Comparison of ENCODE assay signal across 19 cellular contexts in the genomic region with DNA sequence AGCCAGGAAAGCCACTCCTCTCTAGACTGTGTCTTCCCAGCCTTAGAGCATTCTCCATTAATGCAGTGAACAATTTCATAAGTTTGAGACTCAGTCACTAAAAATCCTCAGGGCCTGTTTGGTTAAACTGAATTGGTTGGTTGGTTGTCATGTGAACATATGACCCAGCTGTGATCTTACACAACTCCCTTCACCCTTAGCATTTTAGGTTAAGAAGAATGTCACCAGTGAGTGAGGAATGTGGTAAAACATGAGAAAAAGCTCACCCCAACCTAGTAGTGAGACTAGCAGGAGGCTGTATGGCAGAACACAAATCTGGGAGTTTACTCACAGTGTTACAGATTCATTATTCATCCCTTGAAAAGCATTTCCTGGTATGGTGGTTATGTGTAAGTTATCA. TPM values are rescaled to one million over a fixed set of nuclear protein-coding genes. Genes with fewer than 3 reads are reported as not detected.
DNase-seq lines count a peak whose midpoint lies in the region; ATAC-seq, FAIRE-seq and TF ChIP-seq lines count a peak whose summit lies in the region.
"Had no signal": no experiment of that assay in that cellular context is flagged by ENCODE, and none has a peak within 500 bp of the region (broad histone marks: within the 10 kb centered on the region; RNA-seq: fewer than 3 reads in every experiment).

No MANE protein-coding gene starts in this region.

- no peak overlapping the region for H3K4me3 ChIP-seq in astrocyte (ENCODE audit: insufficient read depth, low read depth, low read length)
- no peak overlapping the region for H3K4me3 ChIP-seq in fibroblast of villous mesenchyme (ENCODE audit: low read depth, low read length)
- H3K4me3 ChIP-seq: transverse colon had no signal

- no peaks in the 10 kb centered on the region for H4K20me1 ChIP-seq in astrocyte (ENCODE audit: insufficient read depth, low read length)

- DNase-seq in H4 (ENCODE audit: low spot score) (peak; percentile 11), astrocyte (ENCODE audit: low read depth) (peak; percentile 94), fibroblast of villous mesenchyme (ENCODE audit: low read depth) (peak; percentile 81), urothelium cell line (ENCODE audit: low spot score) (no peak), GM10266 (ENCODE audit: extremely low spot score) (no peak), WTC11 (ENCODE audit: low spot score) (no peak), COR-L47 (lab: John Stamatoyannopoulos, UW) (no peak)
- DNase-seq in stimulated activated effector memory CD8-positive, alpha-beta T cell treated with anti-CD3 and anti-CD28 coated beads, Interleukin-12 subunit alpha, Interleukin-12 subunit beta, amount 100 ng/mL, for 72 hours (ENCODE audit: low spot score in 2 of 2), result no peak
- DNase-seq: activated CD4-positive, alpha-beta T cell treated with anti-CD3 and anti-CD28 coated beads, Interleukin-2, amount 50 U/mL, for 48 hours; CD8-positive, alpha-beta memory T cell; GDM1; GOT3; naive thymus-derived CD8-positive, alpha-beta T cell; NCI-H1417; SK-N-SH; transverse colon had no signal

- ATAC-seq in stimulated activated effector memory CD8-positive, alpha-beta T cell treated with anti-CD3 and anti-CD28 coated beads, Interleukin-12 subunit alpha, Interleukin-12 subunit beta, amount 100 ng/mL, for 72 hours, result peak; percentile 42
- no peak for ATAC-seq in WTC11
- ATAC-seq: naive thymus-derived CD8-positive, alpha-beta T cell had no signal

- H3K4me1 Mint-ChIP-seq in astrocyte (ENCODE audit: low read depth, unreplicated experiment) (peaks cover 31% of the 10 kb centered on the region), WTC11 (peaks cover 10% of the 10 kb centered on the region)
- H3K4me1 Mint-ChIP-seq in stimulated activated effector memory CD8-positive, alpha-beta T cell treated with anti-CD3 and anti-CD28 coated beads, Interleukin-12 subunit alpha, Interleukin-12 subunit beta, amount 100 ng/mL, for 72 hours, result no peaks in the 10 kb centered on the region
- H3K4me1 Mint-ChIP-seq: CD8-positive, alpha-beta memory T cell; naive thymus-derived CD8-positive, alpha-beta T cell had no signal

- H3K79me2 ChIP-seq in astrocyte (ENCODE audit: insufficient read depth, low read length), result no peaks in the 10 kb centered on the region

- H3K9me3 ChIP-seq in astrocyte (ENCODE audit: insufficient read depth, low read depth, low read length), result no peaks in the 10 kb centered on the region
- H3K9me3 ChIP-seq: SK-N-SH, transverse colon had no signal

- H3K4me1 ChIP-seq in astrocyte (ENCODE audit: insufficient read depth, low read length), result peaks cover 20% of the 10 kb centered on the region
- H3K4me1 ChIP-seq: transverse colon had no signal

- POLR2A ChIA-PET in WTC11 (lab: Charles Lee), result no interaction called here

- no peak overlapping the region for H3K4me3 Mint-ChIP-seq in astrocyte (ENCODE audit: unreplicated experiment)
- H3K4me3 Mint-ChIP-seq in stimulated activated effector memory CD8-positive, alpha-beta T cell treated with anti-CD3 and anti-CD28 coated beads, Interleukin-12 subunit alpha, Interleukin-12 subunit beta, amount 100 ng/mL, for 72 hours, result no peak overlapping the region
- no peak overlapping the region for H3K4me3 Mint-ChIP-seq in WTC11
- H3K4me3 Mint-ChIP-seq: activated T-helper 1 cell treated with anti-CD3 and anti-CD28 coated beads, Interleukin-12 subunit alpha, Interleukin-12 subunit beta, Interleukin-2, Interleukin-4 antibody, amounts not matched to agents 30 ng/mL and 10 ng/mL and 1 ng/mL, durations not matched to agents 14 hours and 24 hours and 36 hours; brain; CD8-positive, alpha-beta memory T cell; naive thymus-derived CD8-positive, alpha-beta T cell had no signal

- H2AFZ ChIP-seq in astrocyte (ENCODE audit: low read depth, low read length), result no peak overlapping the region

- peak overlapping the region; percentile 17 for H3K4me2 ChIP-seq in astrocyte (ENCODE audit: low read length)
- H3K4me2 ChIP-seq: SK-N-SH had no signal

- CTCF ChIA-PET in WTC11 (lab: Charles Lee), result no interaction called here

- TF ChIP-seq CTCF in astrocyte (IDR thresholded peaks at IDR 0.05; ENCODE audit: insufficient read depth, low read depth, low read length) (no peak), fibroblast of villous mesenchyme (IDR thresholded peaks at IDR 0.05; ENCODE audit: insufficient read depth, low read depth, low read length) (no peak), GM10266 (IDR thresholded peaks at IDR 0.05; ENCODE audit: control insufficient read depth, insufficient read depth, low read depth, missing control alignments) (no peak), WTC11 (IDR thresholded peaks at IDR 0.05) (no peak)

- H3K9me3 Mint-ChIP-seq in astrocyte (ENCODE audit: unreplicated experiment), result peaks cover 3% of the 10 kb centered on the region
- H3K9me3 Mint-ChIP-seq in stimulated activated effector memory CD8-positive, alpha-beta T cell treated with anti-CD3 and anti-CD28 coated beads, Interleukin-12 subunit alpha, Interleukin-12 subunit beta, amount 100 ng/mL, for 72 hours, result peaks cover 2% of the 10 kb centered on the region
- no peaks in the 10 kb centered on the region; the same call in 1 of the 2 replicates for H3K9me3 Mint-ChIP-seq in WTC11
- H3K9me3 Mint-ChIP-seq: activated T-helper 1 cell treated with anti-CD3 and anti-CD28 coated beads, Interleukin-12 subunit alpha, Interleukin-12 subunit beta, Interleukin-2, Interleukin-4 antibody, amounts not matched to agents 30 ng/mL and 10 ng/mL and 1 ng/mL, durations not matched to agents 14 hours and 24 hours and 36 hours; brain; CD8-positive, alpha-beta memory T cell; naive thymus-derived CD8-positive, alpha-beta T cell had no signal

- H3K9ac ChIP-seq in astrocyte (ENCODE audit: low read length), result no peak overlapping the region
- H3K9ac ChIP-seq: SK-N-SH had no signal

- peak overlapping the region; percentile 62 for H3K27ac Mint-ChIP-seq in astrocyte (ENCODE audit: unreplicated experiment)
- H3K27ac Mint-ChIP-seq in stimulated activated effector memory CD8-positive, alpha-beta T cell treated with anti-CD3 and anti-CD28 coated beads, Interleukin-12 subunit alpha, Interleukin-12 subunit beta, amount 100 ng/mL, for 72 hours, result no peak overlapping the region
- H3K27ac Mint-ChIP-seq in WTC11, result no peak overlapping the region
- H3K27ac Mint-ChIP-seq: activated T-helper 1 cell treated with anti-CD3 and anti-CD28 coated beads, Interleukin-12 subunit alpha, Interleukin-12 subunit beta, Interleukin-2, Interleukin-4 antibody, amounts not matched to agents 30 ng/mL and 10 ng/mL and 1 ng/mL, durations not matched to agents 14 hours and 24 hours and 36 hours; CD8-positive, alpha-beta memory T cell; naive thymus-derived CD8-positive, alpha-beta T cell had no signal

- FAIRE-seq in astrocyte (lab: Jason Lieb, UNC), result peak; percentile 58
- FAIRE-seq in urothelium cell line (lab: Jason Lieb, UNC), result no peak
- FAIRE-seq: TTC549 had no signal

- peak overlapping the region; percentile 49 for H3K27ac ChIP-seq in astrocyte (ENCODE audit: low read depth, low read length)
- H3K27ac ChIP-seq: transverse colon had no signal

- no peaks in the 10 kb centered on the region for H3K36me3 ChIP-seq in astrocyte (ENCODE audit: insufficient read depth, low read length)
- H3K36me3 ChIP-seq: transverse colon had no signal

- H3K36me3 Mint-ChIP-seq in astrocyte (ENCODE audit: low read depth, unreplicated experiment) (no peaks in the 10 kb centered on the region), WTC11 (no peaks in the 10 kb centered on the region)
- no peaks in the 10 kb centered on the region for H3K36me3 Mint-ChIP-seq in stimulated activated effector memory CD8-positive, alpha-beta T cell treated with anti-CD3 and anti-CD28 coated beads, Interleukin-12 subunit alpha, Interleukin-12 subunit beta, amount 100 ng/mL, for 72 hours
- H3K36me3 Mint-ChIP-seq: brain; CD8-positive, alpha-beta memory T cell; naive thymus-derived CD8-positive, alpha-beta T cell had no signal

- H3K27me3 ChIP-seq in astrocyte (ENCODE audit: insufficient read depth, low read length), result no peaks in the 10 kb centered on the region

- peaks cover 2% of the 10 kb centered on the region for H3K27me3 Mint-ChIP-seq in astrocyte (ENCODE audit: low read depth, unreplicated experiment)
- no peaks in the 10 kb centered on the region for H3K27me3 Mint-ChIP-seq in WTC11 (ENCODE audit: low read depth)
- H3K27me3 Mint-ChIP-seq: CD8-positive, alpha-beta memory T cell had no signal

TF ChIP-seq in WTC11, 78 proteins besides CTCF, POLR2A, EP300 and RAD21 (continues in another document):
- TF ChIP-seq NFYB (CRISPR knock-in tag; conservative IDR thresholded peaks at IDR 0.05; ENCODE audit: low read depth), result no peak
- TF ChIP-seq ZMAT4 (CRISPR knock-in tag; IDR thresholded peaks at IDR 0.05), result no peak
- no peak for TF ChIP-seq ATF3 (CRISPR knock-in tag; conservative IDR thresholded peaks at IDR 0.05)
- no peak for TF ChIP-seq EMX1 (CRISPR knock-in tag; IDR thresholded peaks at IDR 0.05)
- TF ChIP-seq ZNF317 (CRISPR knock-in tag; IDR thresholded peaks at IDR 0.05; ENCODE audit: borderline replicate concordance, low read depth), result no peak
- no peak for TF ChIP-seq ERG (CRISPR knock-in tag; IDR thresholded peaks at IDR 0.05)
- TF ChIP-seq TCF7 (CRISPR knock-in tag; IDR thresholded peaks at IDR 0.05; ENCODE audit: low read depth), result no peak

RNA-seq across cellular contexts. Expression of gene LHCGR, which starts 32.4 kb away (rescaled TPM):
- total RNA-seq in H4 (2014; rRNA removed; shearing (Covaris generic)), result not detected in 2 replicates
- not detected in 2 replicates for total RNA-seq in astrocyte
- total RNA-seq in fibroblast of villous mesenchyme, result under 0.01 TPM in 1 of 2 replicates, not detected in the other
- total RNA-seq in WTC11 (2021), result 0.21 to 0.34 TPM (median 0.31 TPM) in 3 replicates
- total RNA-seq: activated T-helper 1 cell treated with anti-CD3 and anti-CD28 coated beads, Interleukin-12 subunit alpha, Interleukin-12 subunit beta, Interleukin-2, Interleukin-4 antibody, amounts not matched to agents 30 ng/mL and 10 ng/mL and 1 ng/mL, durations not matched to agents 14 hours and 24 hours and 36 hours; CD8-positive, alpha-beta memory T cell; naive thymus-derived CD8-positive, alpha-beta T cell; transverse colon had no signal

Comparison
In these comparisons a context has a peak if more than half of its experiments do, and no peak if none do; other contexts are left out.
1. DNase-seq: peak in H4 (single experiment), astrocyte (single experiment) and fibroblast of villous mesenchyme (single experiment); none in stimulated activated effector memory CD8-positive, alpha-beta T cell treated with anti-CD3 and anti-CD28 coated beads, Interleukin-12 subunit alpha, Interleukin-12 subunit beta, amount 100 ng/mL, for 72 hours (0 of 2), urothelium cell line (single experiment), GM10266 (single experiment), WTC11 (single experiment) and COR-L47 (single experiment).